In the genomic region with DNA sequence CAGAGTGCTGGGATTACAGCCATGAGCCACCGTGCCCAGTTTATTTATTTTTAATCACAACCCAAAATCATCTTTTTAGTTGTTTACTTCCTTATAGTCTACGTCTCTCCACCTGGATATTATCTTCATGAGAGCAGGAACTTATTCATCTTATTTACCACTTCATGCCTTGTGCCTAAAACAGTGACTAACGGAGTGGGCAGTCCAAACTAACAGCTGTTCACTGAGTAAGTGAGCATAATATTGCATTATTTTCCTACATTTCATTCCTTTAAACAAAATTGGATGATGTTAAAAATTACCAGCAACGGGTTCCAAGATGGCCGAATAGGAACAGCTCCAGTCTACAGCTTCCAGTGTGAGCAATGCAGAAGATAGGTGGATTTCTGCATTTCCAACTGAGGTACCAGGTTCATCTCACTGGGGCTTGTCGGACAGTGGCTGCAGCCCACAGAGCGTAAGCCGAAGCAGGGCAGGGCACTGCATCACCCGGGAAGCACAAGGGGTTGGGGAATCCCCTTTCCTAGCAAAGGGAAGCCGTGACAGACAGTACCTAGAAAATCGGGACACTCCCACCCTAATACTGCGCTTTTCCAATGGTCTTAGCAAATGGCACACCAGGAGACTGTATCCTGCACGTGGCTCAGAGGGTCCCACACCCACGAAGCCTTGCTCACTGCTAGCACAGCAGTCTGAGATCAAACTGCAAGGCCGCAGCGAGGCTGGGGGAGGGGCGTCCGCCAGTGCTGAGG, we compare ENCODE assay signal across 1 cellular context.
TF ChIP-seq lines count a peak whose summit lies in the region.

No MANE protein-coding gene starts in this region.

TF ChIP-seq in H1, 55 proteins besides CTCF, POLR2A, EP300 and RAD21:
- TF ChIP-seq RFX5 (IDR thresholded peaks at IDR 0.05; ENCODE audit: borderline replicate concordance, low read depth, low read length) (no peak), YY1 (IDR thresholded peaks at IDR 0.05; ENCODE audit: low read depth, low read length) (0 out of 2 replicates have a peak, but pooled peaks have one; percentile 21)
